17 cellular contexts compared by ENCODE assay signal in genomic region chr16:47276522-47276921, GRCh38.
"Had no signal": no experiment of that assay in that cellular context is flagged by ENCODE, and none has a peak within 500 bp of the region (broad histone marks: within the 10 kb centered on the region; RNA-seq: fewer than 3 reads in every experiment).

No MANE protein-coding gene starts in this region.

- H3K9me3 ChIP-seq: esophagus muscularis mucosa, left lung, lower lobe of right lung, mucosa of descending colon had no signal

- H3K27me3 ChIP-seq: dorsolateral prefrontal cortex, esophagus muscularis mucosa, foreskin keratinocyte, heart right ventricle, left lung had no signal

- H3K4me1 ChIP-seq: esophagus muscularis mucosa, foreskin keratinocyte, heart right ventricle, left lung, lower lobe of right lung had no signal

- DNase-seq: dermis blood vessel endothelial cell; dorsolateral prefrontal cortex; effector CD4-positive, alpha-beta T cell; effector memory CD4-positive, alpha-beta T cell; foreskin keratinocyte; glutamatergic neuron; head of caudate nucleus; heart right ventricle; hippocampal formation; left cardiac atrium; left lung; left ventricle myocardium superior; lower lobe of right lung; mesenchymal stem cell; mucosa of descending colon had no signal

- H3K4me3 ChIP-seq: coronary artery, dorsolateral prefrontal cortex, esophagus muscularis mucosa, heart right ventricle, left lung, lower lobe of right lung, mucosa of descending colon had no signal

- ATAC-seq: foreskin keratinocyte, heart right ventricle, left cardiac atrium, left lung, left ventricle myocardium superior, lower lobe of right lung, mucosa of descending colon had no signal

- H3K36me3 ChIP-seq: esophagus muscularis mucosa, lower lobe of right lung had no signal

- H3K27ac ChIP-seq: coronary artery, dorsolateral prefrontal cortex, esophagus muscularis mucosa, foreskin keratinocyte, heart right ventricle, left lung, lower lobe of right lung had no signal
